ENCODE assay signal across 8 cellular contexts in genomic region chr1:64933296-64934070, GRCh38. TPM values are rescaled to one million over a fixed set of nuclear protein-coding genes. Genes with fewer than 3 reads are reported as not detected.
DNase-seq lines count a peak whose midpoint lies in the region; ATAC-seq and TF ChIP-seq lines count a peak whose summit lies in the region.

No MANE protein-coding gene starts in this region.

- H3K27me3 ChIP-seq in neural progenitor cell = no peaks in the 10 kb centered on the region

- H3K9me3 Mint-ChIP-seq in neural progenitor cell = peaks cover 14% of the 10 kb centered on the region

- no peak overlapping the region for H3K4me3 Mint-ChIP-seq in neural progenitor cell

- peaks cover 19% of the 10 kb centered on the region for H3K36me3 ChIP-seq in SK-N-MC (ENCODE audit: insufficient read depth, low read length)
- H3K36me3 ChIP-seq in neural progenitor cell = no peaks in the 10 kb centered on the region

- H3K36me3 Mint-ChIP-seq in neural progenitor cell = no peaks in the 10 kb centered on the region

- no peaks in the 10 kb centered on the region for H3K79me2 ChIP-seq in neural progenitor cell (ENCODE audit: low read depth)

- peaks cover under 1% of the 10 kb centered on the region for H3K4me1 ChIP-seq in neural progenitor cell

- H3K4me1 Mint-ChIP-seq in neural progenitor cell = peaks cover 12% of the 10 kb centered on the region

- H3K27ac Mint-ChIP-seq in neural progenitor cell = no peak overlapping the region

- no peaks in the 10 kb centered on the region for H4K20me1 ChIP-seq in neural progenitor cell (ENCODE audit: low read depth)

- ATAC-seq in GM19351 (IDR thresholded peaks at IDR 0.05; ENCODE audit: unreplicated experiment) = peak; percentile 63
- ATAC-seq in GM21619 (IDR thresholded peaks at IDR 0.05; ENCODE audit: unreplicated experiment) = no peak

- DNase-seq in SK-N-MC (ENCODE audit: low read depth, low spot score) (no peak), fibroblast of mammary gland (ENCODE audit: low read depth) (peak; percentile 98), putamen (ENCODE audit: low spot score) (peak; percentile 16), neural progenitor cell (ENCODE audit: low spot score) (no peak), T-helper 2 cell (no peak)
- DNase-seq in central memory CD4-positive, alpha-beta T cell = no peak

- H3K4me3 ChIP-seq in SK-N-MC (no peak overlapping the region), fibroblast of mammary gland (ENCODE audit: control insufficient read depth, low read depth, low read length) (peak overlapping the region; percentile 15), neural progenitor cell (no peak overlapping the region)

- TF ChIP-seq CTCF in fibroblast of mammary gland (conservative IDR thresholded peaks at IDR 0.05; ENCODE audit: control insufficient read depth, insufficient read depth, low read depth, low read length) (no peak), neural progenitor cell (IDR thresholded peaks at IDR 0.05) (no peak)

- H3K9ac ChIP-seq in SK-N-MC (ENCODE audit: insufficient read length) = no peak overlapping the region
- no peak overlapping the region for H3K9ac ChIP-seq in neural progenitor cell

- no peak overlapping the region for H2AFZ ChIP-seq in neural progenitor cell (replicated peaks)

- no peak overlapping the region for H3K4me2 ChIP-seq in neural progenitor cell

- H3K27ac ChIP-seq in SK-N-MC = peak overlapping the region; percentile 80
- H3K27ac ChIP-seq in neural progenitor cell = no peak overlapping the region

- no peaks in the 10 kb centered on the region for H3F3A ChIP-seq in neural progenitor cell (ENCODE audit: low read depth)

- no peaks in the 10 kb centered on the region for H3K9me3 ChIP-seq in SK-N-MC (ENCODE audit: low read depth, low read length)
- H3K9me3 ChIP-seq in neural progenitor cell (ENCODE audit: low read depth) = no peaks in the 10 kb centered on the region

- no peaks in the 10 kb centered on the region for H3K27me3 Mint-ChIP-seq in neural progenitor cell (ENCODE audit: insufficient read depth, low read depth)

RNA-seq across cellular contexts. Expression of gene JAK1, which starts 32.9 kb away (rescaled TPM):
- 5.0 and 6.5 TPM in 2 replicates for total RNA-seq in neural progenitor cell (ENCODE audit: low replicate concordance)

Comparison
In these comparisons a context has a peak if more than half of its experiments do, and no peak if none do; other contexts are left out.
1. DNase-seq: peak in fibroblast of mammary gland (single experiment) and putamen (single experiment); none in SK-N-MC (single experiment), neural progenitor cell (single experiment), central memory CD4-positive, alpha-beta T cell (single experiment) and T-helper 2 cell (0 of 5).